10 cellular contexts compared by ENCODE assay signal in genomic region chr5:173884402-173885053, GRCh38. TPM values are rescaled to one million over a fixed set of nuclear protein-coding genes. Genes with fewer than 3 reads are reported as not detected.
DNase-seq lines count a peak whose midpoint lies in the region; ATAC-seq and TF ChIP-seq lines count a peak whose summit lies in the region.
"Had no signal": no experiment of that assay in that cellular context is flagged by ENCODE, and none has a peak within 500 bp of the region (broad histone marks: within the 10 kb centered on the region; RNA-seq: fewer than 3 reads in every experiment).

No MANE protein-coding gene starts in this region.

- peaks cover 3% of the 10 kb centered on the region for H3K36me3 Mint-ChIP-seq in activated naive CD8-positive, alpha-beta T cell
- H3K36me3 Mint-ChIP-seq in nephron progenitor cell (ENCODE audit: low read depth) (no peaks in the 10 kb centered on the region), H9 (ENCODE audit: insufficient read depth in 1 of 3, low read depth in 3 of 3) (no peaks in the 10 kb centered on the region)

- no peak overlapping the region for H2BK12ac ChIP-seq in H9 (ENCODE audit: insufficient read length, low read depth, low read length)

- peaks cover 50% of the 10 kb centered on the region for H3K4me1 Mint-ChIP-seq in activated naive CD8-positive, alpha-beta T cell (ENCODE audit: low read depth)
- peaks cover 57% of the 10 kb centered on the region for H3K4me1 Mint-ChIP-seq in nephron progenitor cell
- H3K4me1 Mint-ChIP-seq in H9: peaks cover 15 to 20% of the 10 kb centered on the region in 2 experiments

- H3K9me3 ChIP-seq in spleen: peaks cover 0 to 4% (median 0%) of the 10 kb centered on the region in 8 donors
- H3K9me3 ChIP-seq in H9 (ENCODE audit: control insufficient read depth, low read depth, low read length): no peaks in the 10 kb centered on the region
- H3K9me3 ChIP-seq: body of pancreas had no signal

- no peaks in the 10 kb centered on the region for H3K36me3 ChIP-seq in spleen

- H3K27ac ChIP-seq in spleen: peak overlapping the region; percentile 2 to 98 (median 80)
- no peak overlapping the region for H3K27ac ChIP-seq in H9 (ENCODE audit: insufficient read length, low read depth, low read length)
- H3K27ac ChIP-seq: 22Rv1 had no signal

- H2BK15ac ChIP-seq in H9 (ENCODE audit: low read depth, low read length): no peak overlapping the region

- no peaks in the 10 kb centered on the region for H3K23me2 ChIP-seq in H9 (ENCODE audit: insufficient read length, low read depth, low read length, poor library complexity, severe bottlenecking)

- no peaks in the 10 kb centered on the region for H4K20me1 ChIP-seq in H9 (ENCODE audit: control insufficient read depth, insufficient read depth, insufficient read length)

- WGBS in spleen, 5 donors: 43 to 47% (median 43%) methylated on average over 2 of the region's 2 CpGs
- WGBS in H9 (ENCODE audit: extremely low coverage, insufficient read length, low lambda C conversion rate): no CpG with 5 or more reads among the region's 2 CpGs

- H2BK20ac ChIP-seq in H9 (ENCODE audit: low read depth, low read length, poor library complexity, severe bottlenecking): no peak overlapping the region

- no peak overlapping the region for H3K4me3 ChIP-seq in spleen
- H3K4me3 ChIP-seq: body of pancreas had no signal

- H4K8ac ChIP-seq in H9 (replicated peaks; ENCODE audit: insufficient read length, low read depth, low read length): no peak overlapping the region

- H3K79me2 ChIP-seq in H9 (ENCODE audit: insufficient read depth, low read length): no peaks in the 10 kb centered on the region; the same call in 1 of the 2 replicates

- no peak overlapping the region for H4K91ac ChIP-seq in H9 (ENCODE audit: insufficient read length, low read depth, low read length)

- H3K4me2 ChIP-seq in H9 (ENCODE audit: insufficient read depth, insufficient read length, low read length): no peak overlapping the region

- H2AFZ ChIP-seq in H9 (ENCODE audit: low read length): no peak overlapping the region

- no peak overlapping the region for H4K5ac ChIP-seq in H9 (ENCODE audit: insufficient read length, low read depth, low read length)

- no peaks in the 10 kb centered on the region for H3K79me1 ChIP-seq in H9 (ENCODE audit: insufficient read depth, low read depth, low read length, poor library complexity, severe bottlenecking)

- TF ChIP-seq POLR2A in spleen (IDR thresholded peaks at IDR 0.05): no peak

- no peak overlapping the region for H3K9ac ChIP-seq in H9 (ENCODE audit: extremely low read depth, insufficient read length, low read length)

- no peak for ATAC-seq in GM21526 (IDR thresholded peaks at IDR 0.05; ENCODE audit: low FRiP score, unreplicated experiment)
- ATAC-seq: body of pancreas had no signal

- H3K27ac Mint-ChIP-seq in activated naive CD8-positive, alpha-beta T cell: no peak overlapping the region
- H3K27ac Mint-ChIP-seq in nephron progenitor cell: no peak overlapping the region
- H3K27ac Mint-ChIP-seq in H9: no peak overlapping the region; a peak in 1 of 7 replicates

- H3K14ac ChIP-seq in H9 (ENCODE audit: insufficient read depth, low read length): no peak overlapping the region

- TF ChIP-seq CTCF in spleen (IDR thresholded peaks at IDR 0.05 in 8 of 11, conservative IDR thresholded peaks at IDR 0.05 in 3 of 11): no peak
- no peak for TF ChIP-seq CTCF in nephron progenitor cell (IDR thresholded peaks at IDR 0.05)
- TF ChIP-seq CTCF in H9 (conservative IDR thresholded peaks at IDR 0.05): no peak

- H2BK120ac ChIP-seq in H9 (ENCODE audit: low read depth, low read length, poor library complexity, severe bottlenecking): no peak overlapping the region

- no peak overlapping the region for H3K56ac ChIP-seq in H9 (ENCODE audit: insufficient read length, low read depth, low read length)

- H3K27me3 ChIP-seq in spleen (replicated peaks in 1 of 7): no peaks in the 10 kb centered on the region
- no peaks in the 10 kb centered on the region for H3K27me3 ChIP-seq in H9 (ENCODE audit: insufficient read depth, low read length)
- H3K27me3 ChIP-seq: body of pancreas had no signal

- H3K4ac ChIP-seq in H9 (ENCODE audit: low read depth, low read length): no peak overlapping the region

- H3K9me3 Mint-ChIP-seq in activated naive CD8-positive, alpha-beta T cell (ENCODE audit: low read depth): peaks cover 4% of the 10 kb centered on the region
- H3K9me3 Mint-ChIP-seq in nephron progenitor cell (no peaks in the 10 kb centered on the region), H9 (0 out of 5 replicates have a peak, but pooled peaks cover 0 to 2% of the 10 kb centered on the region in 2 experiments)

- no peak overlapping the region for H3T11ph ChIP-seq in H9 (ENCODE audit: low read length)

- peak; percentile 9 for DNase-seq in DMS79 treated with DMSO at 0.1 percent for 48 hours (lab: John Stamatoyannopoulos, UW)
- no peak for DNase-seq in DMS79 (lab: John Stamatoyannopoulos, UW)
- DNase-seq in OCI-M1 (lab: John Stamatoyannopoulos, UW): peak; percentile 73
- DNase-seq in spleen: no peak
- no peak for DNase-seq in nephron progenitor cell
- no peak for DNase-seq in H9

- no peaks in the 10 kb centered on the region for H3K27me3 Mint-ChIP-seq in activated naive CD8-positive, alpha-beta T cell
- H3K27me3 Mint-ChIP-seq in nephron progenitor cell (ENCODE audit: low read depth, poor library complexity) (peaks cover 18% of the 10 kb centered on the region), H9 (ENCODE audit: low read depth) (no peaks in the 10 kb centered on the region; the same call in 1 of the 2 replicates)

- H3K4me1 ChIP-seq in spleen (peaks cover 24 to 52% (median 46%) of the 10 kb centered on the region in 6 donors), H9 (ENCODE audit: insufficient read depth, low read length) (no peaks in the 10 kb centered on the region)

- H2AK5ac ChIP-seq in H9 (ENCODE audit: insufficient read length, low read length): no peak overlapping the region

- intact Hi-C loops in spleen (cut with DNase I; ENCODE audit: low total_unique reads): no loop called here

- peak overlapping the region; percentile 6 for H3K4me3 Mint-ChIP-seq in activated naive CD8-positive, alpha-beta T cell
- no peak overlapping the region for H3K4me3 Mint-ChIP-seq in nephron progenitor cell
- no peak overlapping the region for H3K4me3 Mint-ChIP-seq in H9

- no peak overlapping the region for H3K18ac ChIP-seq in H9 (ENCODE audit: insufficient read length, low read depth, low read length)

- H3K23ac ChIP-seq in H9 (ENCODE audit: insufficient read length, low read depth, low read length): no peak overlapping the region

- no peak overlapping the region for H2BK5ac ChIP-seq in H9 (ENCODE audit: insufficient read length, low read length)

RNA-seq across cellular contexts. Expression of gene CPEB4, which starts 3.6 kb away (rescaled TPM):
- total RNA-seq in spleen: 100 to 1,000 TPM in 2 of 7 donors, 10 to 100 TPM in 5; 65.5 to 107 (median 88.3) TPM
- polyA plus RNA-seq in spleen: 1 to 10 TPM; 2.3 to 7.3 (median 2.9) TPM
- total RNA-seq in H9 (2021): 8.6 and 8.7 TPM in 2 replicates

Comparison
In these comparisons a context has a peak if more than half of its experiments do, and no peak if none do; other contexts are left out.
1. DNase-seq: peak in DMS79 treated with DMSO at 0.1 percent for 48 hours (single experiment) and OCI-M1 (single experiment); none in DMS79 (single experiment), spleen (single experiment), nephron progenitor cell (single experiment) and H9 (single experiment).